9 cellular contexts compared by ENCODE assay signal in genomic region chr1:160768295-160768657, GRCh38.
DNase-seq lines count a peak whose midpoint lies in the region; ATAC-seq lines count a peak whose summit lies in the region.
"Had no signal": no experiment of that assay in that cellular context is flagged by ENCODE, and none has a peak within 500 bp of the region (broad histone marks: within the 10 kb centered on the region; RNA-seq: fewer than 3 reads in every experiment).

No MANE protein-coding gene starts in this region.

- H3K27ac Mint-ChIP-seq in memory B cell, result peak overlapping the region; percentile 99
- H3K27ac Mint-ChIP-seq: nephron had no signal

- peak overlapping the region; percentile 92 for H3K4me3 Mint-ChIP-seq in memory B cell
- H3K4me3 Mint-ChIP-seq: nephron had no signal

- DNase-seq in AG20443 (ENCODE audit: low spot score), result peak; percentile 25
- peak; percentile 56 for DNase-seq in GM19238 (ENCODE audit: insufficient read length, low spot score)
- peak; percentile 43 to 92 (median 73) for DNase-seq in T-helper 2 cell
- peak; percentile 13 for DNase-seq in amniotic epithelial cell (ENCODE audit: low read depth)
- DNase-seq in memory B cell (ENCODE audit: low spot score in 2 of 2), result peak; percentile 72 to 80
- peak; percentile 88 for DNase-seq in stimulated activated naive CD8-positive, alpha-beta T cell treated with anti-CD3 and anti-CD28 coated beads, Interleukin-15, Interleukin-2, amounts not matched to agents 100 U/mL and 50 U/mL, for 24 hours
- no peak for DNase-seq in midbrain (lab: John Stamatoyannopoulos, UW)

- no peaks in the 10 kb centered on the region for H3K9me3 Mint-ChIP-seq in memory B cell

- ATAC-seq in HG03342 (IDR thresholded peaks at IDR 0.05; ENCODE audit: unreplicated experiment), result peak; percentile 89
- ATAC-seq in memory B cell (ENCODE audit: low read depth), result peak; percentile 96
- ATAC-seq in stimulated activated naive CD8-positive, alpha-beta T cell treated with anti-CD3 and anti-CD28 coated beads, Interleukin-15, Interleukin-2, amounts not matched to agents 100 U/mL and 50 U/mL, for 24 hours, result peak; percentile 80

- H3K27me3 Mint-ChIP-seq in memory B cell, result no peaks in the 10 kb centered on the region

- H3K36me3 Mint-ChIP-seq in memory B cell, result peaks cover 5% of the 10 kb centered on the region

- H3K4me1 Mint-ChIP-seq in memory B cell, result peaks cover 14% of the 10 kb centered on the region
- H3K4me1 Mint-ChIP-seq: nephron had no signal
